In the genomic region with DNA sequence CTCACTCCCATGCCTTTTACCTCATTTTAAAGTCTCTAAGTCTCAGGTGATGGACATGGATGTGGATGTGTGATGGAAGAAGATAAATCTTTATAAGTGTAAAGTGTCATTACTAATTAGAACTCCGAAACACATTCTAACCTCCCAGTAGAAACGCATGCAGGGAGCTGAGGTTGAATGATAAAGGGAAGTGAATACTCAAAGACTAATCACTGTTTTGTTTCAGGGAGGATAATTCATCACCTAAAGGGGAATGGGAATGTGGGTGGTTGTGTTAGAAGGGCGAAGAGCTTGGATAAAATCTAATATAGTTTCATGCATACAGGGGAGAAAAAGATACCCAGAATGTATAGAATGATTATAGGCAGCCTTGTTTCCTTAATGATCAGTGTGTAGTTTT, we compare ENCODE assay signal across 27 cellular contexts. TPM values are rescaled to one million over a fixed set of nuclear protein-coding genes. Genes with fewer than 3 reads are reported as not detected.
"Had no signal": no experiment of that assay in that cellular context is flagged by ENCODE, and none has a peak within 500 bp of the region (broad histone marks: within the 10 kb centered on the region; RNA-seq: fewer than 3 reads in every experiment).

No MANE protein-coding gene starts in this region.

- FAIRE-seq: keratinocyte had no signal

- H3K27me3 ChIP-seq: esophagus muscularis mucosa, foreskin keratinocyte, gastroesophageal sphincter, heart left ventricle, ovary, sigmoid colon, stomach, thyroid gland had no signal

- H3K4me3 ChIP-seq: esophagus muscularis mucosa, gastroesophageal sphincter, heart left ventricle, lower lobe of right lung, ovary, psoas muscle, sigmoid colon, stomach, thyroid gland had no signal

- H3K27ac ChIP-seq: esophagus muscularis mucosa, foreskin keratinocyte, gastroesophageal sphincter, heart left ventricle, lower lobe of right lung, ovary, psoas muscle, sigmoid colon, stomach, thyroid gland had no signal

- H3K27me3 Mint-ChIP-seq: dendritic cell treated with granulocyte-macrophage colony-stimulating factor and Interleukin-4, amounts not matched to agents 40 ng/mL and 50 ng/mL, for 4 days; type B pancreatic cell had no signal

- H3K9me3 Mint-ChIP-seq: dendritic cell treated with granulocyte-macrophage colony-stimulating factor and Interleukin-4, amounts not matched to agents 40 ng/mL and 50 ng/mL, for 4 days; endodermal cell; nephron progenitor cell; type B pancreatic cell had no signal

- H3K4me1 Mint-ChIP-seq: endodermal cell; naive thymus-derived CD8-positive, alpha-beta T cell; nephron progenitor cell; stimulated activated effector memory CD8-positive, alpha-beta T cell treated with anti-CD3 and anti-CD28 coated beads, Interleukin-12 subunit alpha, Interleukin-12 subunit beta, amount 100 ng/mL, for 72 hours had no signal

- H3K27ac Mint-ChIP-seq: dendritic cell treated with granulocyte-macrophage colony-stimulating factor and Interleukin-4, amounts not matched to agents 40 ng/mL and 50 ng/mL, for 4 days; endodermal cell; naive thymus-derived CD8-positive, alpha-beta T cell; nephron progenitor cell; stimulated activated effector memory CD8-positive, alpha-beta T cell treated with anti-CD3 and anti-CD28 coated beads, Interleukin-12 subunit alpha, Interleukin-12 subunit beta, amount 100 ng/mL, for 72 hours; type B pancreatic cell had no signal

- H3K4me3 Mint-ChIP-seq: dendritic cell treated with granulocyte-macrophage colony-stimulating factor and Interleukin-4, amounts not matched to agents 40 ng/mL and 50 ng/mL, for 4 days; endodermal cell; naive thymus-derived CD8-positive, alpha-beta T cell; nephron progenitor cell; stimulated activated effector memory CD8-positive, alpha-beta T cell treated with anti-CD3 and anti-CD28 coated beads, Interleukin-12 subunit alpha, Interleukin-12 subunit beta, amount 100 ng/mL, for 72 hours; type B pancreatic cell had no signal

- ATAC-seq: foreskin keratinocyte; gastroesophageal sphincter; heart left ventricle; left ventricle myocardium superior; lower lobe of right lung; naive thymus-derived CD8-positive, alpha-beta T cell; psoas muscle; right cardiac atrium; stimulated activated effector memory CD8-positive, alpha-beta T cell treated with anti-CD3 and anti-CD28 coated beads, Interleukin-12 subunit alpha, Interleukin-12 subunit beta, amount 100 ng/mL, for 72 hours had no signal

- DNase-seq: effector CD8-positive, alpha-beta T cell; endodermal cell; foreskin keratinocyte; heart left ventricle; hippocampal formation; left ventricle myocardium superior; lower lobe of right lung; naive thymus-derived CD8-positive, alpha-beta T cell; nephron progenitor cell; occipital lobe; ovary; posterior cingulate gyrus; psoas muscle; right cardiac atrium; sigmoid colon; stimulated activated CD4-positive, alpha-beta T cell treated with anti-CD3 and anti-CD28 coated beads, Interleukin-2, amount 100 ng/mL, for 24 hours; stimulated activated CD4-positive, alpha-beta T cell treated with anti-CD3 and anti-CD28 coated beads, Interleukin-4, amount 100 ng/mL, for 24 hours; stimulated activated naive CD4-positive, alpha-beta T cell treated with Interleukin-2 at 50 U/mL for 16 hours; stomach; thyroid gland had no signal

- H3K36me3 ChIP-seq: esophagus muscularis mucosa, gastroesophageal sphincter, heart left ventricle, lower lobe of right lung, ovary, sigmoid colon, stomach, thyroid gland had no signal

- H3K36me3 Mint-ChIP-seq: naive thymus-derived CD8-positive, alpha-beta T cell; stimulated activated effector memory CD8-positive, alpha-beta T cell treated with anti-CD3 and anti-CD28 coated beads, Interleukin-12 subunit alpha, Interleukin-12 subunit beta, amount 100 ng/mL, for 72 hours; type B pancreatic cell had no signal

- H3K9me3 ChIP-seq: esophagus muscularis mucosa, gastroesophageal sphincter, heart left ventricle, lower lobe of right lung, ovary, psoas muscle, sigmoid colon, stomach, thyroid gland had no signal

- H3K4me1 ChIP-seq: esophagus muscularis mucosa, foreskin keratinocyte, gastroesophageal sphincter, lower lobe of right lung, psoas muscle, sigmoid colon, stomach, thyroid gland had no signal

RNA-seq across cellular contexts. Expression of gene NCAM2, which starts 12.5 kb away (rescaled TPM):
- total RNA-seq: epithelial cell of proximal tubule; foreskin keratinocyte; naive thymus-derived CD8-positive, alpha-beta T cell had no signal
